In genomic region chr10:133087679-133088523, GRCh38 we compare ENCODE assay signal across 10 cellular contexts. TPM values are rescaled to one million over a fixed set of nuclear protein-coding genes. Genes with fewer than 3 reads are reported as not detected.
DNase-seq lines count a peak whose midpoint lies in the region; TF ChIP-seq lines count a peak whose summit lies in the region.
"Had no signal": no experiment of that assay in that cellular context is flagged by ENCODE, and none has a peak within 500 bp of the region (broad histone marks: within the 10 kb centered on the region; RNA-seq: fewer than 3 reads in every experiment).

A gene with protein sequence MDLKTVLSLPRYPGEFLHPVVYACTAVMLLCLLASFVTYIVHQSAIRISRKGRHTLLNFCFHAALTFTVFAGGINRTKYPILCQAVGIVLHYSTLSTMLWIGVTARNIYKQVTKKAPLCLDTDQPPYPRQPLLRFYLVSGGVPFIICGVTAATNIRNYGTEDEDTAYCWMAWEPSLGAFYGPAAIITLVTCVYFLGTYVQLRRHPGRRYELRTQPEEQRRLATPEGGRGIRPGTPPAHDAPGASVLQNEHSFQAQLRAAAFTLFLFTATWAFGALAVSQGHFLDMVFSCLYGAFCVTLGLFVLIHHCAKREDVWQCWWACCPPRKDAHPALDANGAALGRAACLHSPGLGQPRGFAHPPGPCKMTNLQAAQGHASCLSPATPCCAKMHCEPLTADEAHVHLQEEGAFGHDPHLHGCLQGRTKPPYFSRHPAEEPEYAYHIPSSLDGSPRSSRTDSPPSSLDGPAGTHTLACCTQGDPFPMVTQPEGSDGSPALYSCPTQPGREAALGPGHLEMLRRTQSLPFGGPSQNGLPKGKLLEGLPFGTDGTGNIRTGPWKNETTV (plus strand): TSS chr10:133087924. CDS start chr10:133088910, 986 bp downstream.

- H3K4me3 ChIP-seq in Caco-2 (ENCODE audit: low read depth, low read length) (no peak within 1 kb of the TSS), endodermal cell (ENCODE audit: low read length) (peak within 1 kb of the TSS; percentile 66), PC-9 (no peak within 1 kb of the TSS)

- H3K4me2 ChIP-seq in PC-9, result no peak within 1 kb of the TSS

- no peaks in the 10 kb centered on the region for H3K9me2 ChIP-seq in PC-9 (ENCODE audit: insufficient read depth)

- WGBS in endodermal cell (ENCODE audit: insufficient coverage in 1 of 2, insufficient read length in 1 of 2), 2 experiments, result 0 to 2% methylated on average over 16 to 114 of the region's 114 CpGs

- H3K4me3 Mint-ChIP-seq in Caco-2 (ENCODE audit: unreplicated experiment) (peak within 1 kb of the TSS; percentile 61), endodermal cell (peak within 1 kb of the TSS; percentile 42), nephron progenitor cell (peak within 1 kb of the TSS; percentile 77)
- H3K4me3 Mint-ChIP-seq: activated naive CD4-positive, alpha-beta T cell treated with anti-CD3 and anti-CD28 coated beads, Interleukin-2, amount 10 ng/mL, durations not matched to agents 7 days and 5 days had no signal

- no peaks in the 10 kb centered on the region; the same call in 1 of the 2 replicates for H3K9me3 ChIP-seq in Caco-2
- no peaks in the 10 kb centered on the region for H3K9me3 ChIP-seq in endodermal cell (ENCODE audit: control insufficient read depth, low read length)
- no peaks in the 10 kb centered on the region for H3K9me3 ChIP-seq in PC-9 (ENCODE audit: insufficient read depth, low read depth)

- H3K27me3 Mint-ChIP-seq in Caco-2 (ENCODE audit: insufficient read depth, unreplicated experiment), result peaks cover 48% of the 10 kb centered on the region
- peaks cover 54% of the 10 kb centered on the region for H3K27me3 Mint-ChIP-seq in endodermal cell (ENCODE audit: insufficient read depth)
- peaks cover 83% of the 10 kb centered on the region for H3K27me3 Mint-ChIP-seq in nephron progenitor cell (ENCODE audit: low read depth, poor library complexity)

- no peak within 1 kb of the TSS for H3K27ac Mint-ChIP-seq in Caco-2 (ENCODE audit: unreplicated experiment)
- H3K27ac Mint-ChIP-seq in endodermal cell, result no peak within 1 kb of the TSS
- no peak within 1 kb of the TSS for H3K27ac Mint-ChIP-seq in nephron progenitor cell
- H3K27ac Mint-ChIP-seq: activated naive CD4-positive, alpha-beta T cell treated with anti-CD3 and anti-CD28 coated beads, Interleukin-2, amount 10 ng/mL, durations not matched to agents 7 days and 5 days had no signal

- TF ChIP-seq CTCF in Caco-2 (IDR thresholded peaks at IDR 0.05; ENCODE audit: insufficient read depth in 1 of 2, low read depth in 1 of 2, low read length in 1 of 2, severe bottlenecking in 1 of 2, unreplicated experiment in 1 of 2) (no peak), endodermal cell (conservative IDR thresholded peaks at IDR 0.05) (no peak), nephron progenitor cell (IDR thresholded peaks at IDR 0.05) (no peak), PC-9 (conservative IDR thresholded peaks at IDR 0.05) (no peak)

- BruUV-seq in Caco-2 (replicated peaks; lab: Mats Ljungman, UMichigan), result no TSS peak
- BruUV-seq in PC-9 (replicated peaks; lab: Mats Ljungman, UMichigan), result no TSS peak

- H3K4me1 Mint-ChIP-seq in Caco-2 (ENCODE audit: low read depth, unreplicated experiment), result no peaks in the 10 kb centered on the region
- H3K4me1 Mint-ChIP-seq in endodermal cell, result peaks cover 2% of the 10 kb centered on the region
- peaks cover 4% of the 10 kb centered on the region for H3K4me1 Mint-ChIP-seq in nephron progenitor cell
- H3K4me1 Mint-ChIP-seq: activated naive CD4-positive, alpha-beta T cell treated with anti-CD3 and anti-CD28 coated beads, Interleukin-2, amount 10 ng/mL, durations not matched to agents 7 days and 5 days had no signal

- CTCF ChIA-PET in Caco-2 (lab: Charles Lee), result no interaction called here
- CTCF ChIA-PET in PC-9 (lab: Charles Lee), result no interaction called here

- POLR2A ChIA-PET in Caco-2 (lab: Charles Lee), result no interaction called here
- POLR2A ChIA-PET in PC-9 (lab: Charles Lee; ENCODE audit: unreplicated experiment), result no interaction called here

- H3K36me3 ChIP-seq in Caco-2 (ENCODE audit: control insufficient read depth, insufficient read depth, low read length) (no peaks in the 10 kb centered on the region), endodermal cell (ENCODE audit: control insufficient read depth, insufficient read depth, low read length) (no peaks in the 10 kb centered on the region), PC-9 (ENCODE audit: low read depth) (no peaks in the 10 kb centered on the region)

- H4K20me1 ChIP-seq in PC-9 (ENCODE audit: insufficient read depth), result no peaks in the 10 kb centered on the region

- no peaks in the 10 kb centered on the region for H3K79me2 ChIP-seq in PC-9 (ENCODE audit: low read depth)

- no peak within 1 kb of the TSS for H2AFZ ChIP-seq in PC-9

- intact Hi-C loops in Caco-2 (cut with micrococcal nuclease; ENCODE audit: unreplicated experiment) (no loop called here), PC-9 (cut with micrococcal nuclease; ENCODE audit: unreplicated experiment) (no loop called here)

- peak within 1 kb of the TSS; percentile 85 for H3K27ac ChIP-seq in endodermal cell (ENCODE audit: low read depth, low read length)
- H3K27ac ChIP-seq in PC-9, result no peak within 1 kb of the TSS

- H3F3A ChIP-seq in PC-9 (ENCODE audit: insufficient read depth, low read depth), result no peaks in the 10 kb centered on the region

- H3K9ac ChIP-seq in endodermal cell (ENCODE audit: extremely low read depth, low read length, poor library complexity, severe bottlenecking), result no peak within 1 kb of the TSS

- H3K9me3 Mint-ChIP-seq in Caco-2 (ENCODE audit: unreplicated experiment) (no peaks in the 10 kb centered on the region), endodermal cell (no peaks in the 10 kb centered on the region), nephron progenitor cell (no peaks in the 10 kb centered on the region)
- H3K9me3 Mint-ChIP-seq: activated naive CD4-positive, alpha-beta T cell treated with anti-CD3 and anti-CD28 coated beads, Interleukin-2, amount 10 ng/mL, durations not matched to agents 7 days and 5 days had no signal

- peaks cover 7% of the 10 kb centered on the region for H3K27me3 ChIP-seq in Caco-2 (replicated peaks; ENCODE audit: control insufficient read depth, insufficient read depth, low read length)
- peaks cover 44% of the 10 kb centered on the region for H3K27me3 ChIP-seq in endodermal cell (ENCODE audit: control insufficient read depth, insufficient read depth, low read length, poor library complexity, severe bottlenecking)
- peaks cover 49% of the 10 kb centered on the region for H3K27me3 ChIP-seq in PC-9 (ENCODE audit: insufficient read depth, low read depth)

- H3K36me3 Mint-ChIP-seq in Caco-2 (ENCODE audit: insufficient read depth, unreplicated experiment) (no peaks in the 10 kb centered on the region), endodermal cell (ENCODE audit: low read depth) (no peaks in the 10 kb centered on the region), nephron progenitor cell (ENCODE audit: low read depth) (no peaks in the 10 kb centered on the region)
- H3K36me3 Mint-ChIP-seq: activated naive CD4-positive, alpha-beta T cell treated with anti-CD3 and anti-CD28 coated beads, Interleukin-2, amount 10 ng/mL, durations not matched to agents 7 days and 5 days had no signal

- H3K4me1 ChIP-seq in Caco-2, result peaks cover 14% of the 10 kb centered on the region; the same call in 1 of the 2 replicates
- H3K4me1 ChIP-seq in endodermal cell (ENCODE audit: control insufficient read depth, insufficient read depth, low read length), result peaks cover 4% of the 10 kb centered on the region
- H3K4me1 ChIP-seq in PC-9 (replicated peaks; ENCODE audit: insufficient read depth), result no peaks in the 10 kb centered on the region

- DNase-seq in Caco-2 (peak in 1 of 2 experiments; percentile 45), NCI-H1105 (lab: John Stamatoyannopoulos, UW) (peak; percentile 13), endodermal cell (peak; percentile 82), nephron progenitor cell (peak; percentile 80), dedifferentiated amniotic fluid mesenchymal stem cell (ENCODE audit: extremely low spot score) (no peak), OCI-M2 (lab: John Stamatoyannopoulos, UW; ENCODE audit: unreplicated experiment) (no peak), HuH-7.5 (ENCODE audit: low spot score) (no peak), PC-9 (no peak)
- DNase-seq: activated naive CD4-positive, alpha-beta T cell treated with anti-CD3 and anti-CD28 coated beads, Interleukin-2, amount 10 ng/mL, durations not matched to agents 7 days and 5 days; DND-41 had no signal

RNA-seq across cellular contexts. Expression of the gene that starts here (rescaled TPM):
- total RNA-seq in Caco-2 (2022) (not detected in 2 replicates), endodermal cell (1 to 10 TPM in 1 of 2 donors, under 1 TPM in 1; 0.24 to 1.0 TPM), PC-9 (2021) (not detected in 2 replicates)
- polyA plus RNA-seq in endodermal cell (2013, experiment 1 of 2), result 5.6 TPM
- polyA plus RNA-seq in endodermal cell (2013, experiment 2 of 2), result 6.9 TPM

Comparison
In these comparisons a context has a peak if more than half of its experiments do, and no peak if none do; other contexts are left out.
1. DNase-seq: peak in NCI-H1105 (single experiment), endodermal cell (single experiment) and nephron progenitor cell (single experiment); none in dedifferentiated amniotic fluid mesenchymal stem cell (single experiment), OCI-M2 (single experiment), HuH-7.5 (single experiment) and PC-9 (0 of 2).
2. Peak in every context shown above with its lines, with median percentiles within 50 percentile points of each other: H3K4me3 Mint-ChIP-seq.